ENCODE assay signal across 1 cellular context in the genomic region with DNA sequence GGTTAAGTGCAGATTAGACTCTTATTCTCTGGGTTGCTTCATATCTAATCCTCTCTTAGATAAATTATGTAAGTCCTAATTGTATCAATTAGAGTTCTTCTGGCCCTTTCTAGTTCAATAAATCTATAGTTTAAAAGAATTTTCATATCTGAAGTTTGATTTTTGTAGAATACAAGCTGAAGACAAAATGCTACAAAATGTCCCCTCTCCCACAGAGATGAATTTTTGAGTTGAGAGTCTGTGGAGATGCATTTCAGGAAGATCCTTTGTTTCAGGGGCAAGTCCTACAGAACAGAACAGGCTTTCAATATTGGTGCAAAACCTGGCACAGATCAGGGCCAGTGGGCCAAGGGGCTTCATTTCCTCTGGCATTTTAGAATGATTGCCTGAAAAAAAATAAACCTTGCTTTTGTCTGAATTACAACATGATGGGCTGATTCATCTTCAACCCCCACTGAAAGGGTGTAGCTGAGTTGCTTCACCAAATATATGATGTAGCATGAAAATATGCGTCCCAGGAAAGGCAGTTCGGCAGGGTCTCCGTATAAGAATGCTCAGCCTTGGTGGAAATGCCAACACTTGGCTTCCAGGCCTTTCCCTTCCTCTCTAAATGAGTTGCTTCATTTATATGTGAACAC.
TF ChIP-seq lines count a peak whose summit lies in the region.

No MANE protein-coding gene starts in this region.

TF ChIP-seq in HepG2, 621 proteins besides CTCF, POLR2A, EP300 and RAD21:
- TF ChIP-seq, protein P1, sequence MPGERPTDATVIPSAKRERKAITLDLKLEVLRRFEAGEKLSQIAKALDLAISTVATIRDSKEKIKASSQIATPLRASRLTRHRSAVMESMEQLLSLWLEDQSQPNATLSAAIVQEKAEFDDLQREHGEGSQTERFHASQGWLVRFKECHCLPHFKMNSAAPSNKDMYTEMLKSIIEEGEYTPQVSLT (CRISPR knock-in tag; IDR thresholded peaks at IDR 0.05; ENCODE audit: borderline replicate concordance, low read depth): no peak
- TF ChIP-seq, protein P2, sequence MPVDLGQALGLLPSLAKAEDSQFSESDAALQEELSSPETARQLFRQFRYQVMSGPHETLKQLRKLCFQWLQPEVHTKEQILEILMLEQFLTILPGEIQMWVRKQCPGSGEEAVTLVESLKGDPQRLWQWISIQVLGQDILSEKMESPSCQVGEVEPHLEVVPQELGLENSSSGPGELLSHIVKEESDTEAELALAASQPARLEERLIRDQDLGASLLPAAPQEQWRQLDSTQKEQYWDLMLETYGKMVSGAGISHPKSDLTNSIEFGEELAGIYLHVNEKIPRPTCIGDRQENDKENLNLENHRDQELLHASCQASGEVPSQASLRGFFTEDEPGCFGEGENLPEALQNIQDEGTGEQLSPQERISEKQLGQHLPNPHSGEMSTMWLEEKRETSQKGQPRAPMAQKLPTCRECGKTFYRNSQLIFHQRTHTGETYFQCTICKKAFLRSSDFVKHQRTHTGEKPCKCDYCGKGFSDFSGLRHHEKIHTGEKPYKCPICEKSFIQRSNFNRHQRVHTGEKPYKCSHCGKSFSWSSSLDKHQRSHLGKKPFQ (CRISPR knock-in tag; IDR thresholded peaks at IDR 0.05; ENCODE audit: insufficient replicate concordance): no peak
- TF ChIP-seq HDAC2 (CRISPR knock-in tag; IDR thresholded peaks at IDR 0.05) (no peak), ZNF674 (CRISPR knock-in tag; IDR thresholded peaks at IDR 0.05; ENCODE audit: low read depth) (no peak), GLI4 (CRISPR knock-in tag; IDR thresholded peaks at IDR 0.05; ENCODE audit: borderline replicate concordance) (no peak), GABPA (IDR thresholded peaks at IDR 0.05; ENCODE audit: low read depth, low read length) (no peak), GABPA (CRISPR knock-in tag; IDR thresholded peaks at IDR 0.05; ENCODE audit: low read depth) (no peak), RCOR2 (CRISPR knock-in tag; IDR thresholded peaks at IDR 0.05) (no peak)
- TF ChIP-seq, protein P3, sequence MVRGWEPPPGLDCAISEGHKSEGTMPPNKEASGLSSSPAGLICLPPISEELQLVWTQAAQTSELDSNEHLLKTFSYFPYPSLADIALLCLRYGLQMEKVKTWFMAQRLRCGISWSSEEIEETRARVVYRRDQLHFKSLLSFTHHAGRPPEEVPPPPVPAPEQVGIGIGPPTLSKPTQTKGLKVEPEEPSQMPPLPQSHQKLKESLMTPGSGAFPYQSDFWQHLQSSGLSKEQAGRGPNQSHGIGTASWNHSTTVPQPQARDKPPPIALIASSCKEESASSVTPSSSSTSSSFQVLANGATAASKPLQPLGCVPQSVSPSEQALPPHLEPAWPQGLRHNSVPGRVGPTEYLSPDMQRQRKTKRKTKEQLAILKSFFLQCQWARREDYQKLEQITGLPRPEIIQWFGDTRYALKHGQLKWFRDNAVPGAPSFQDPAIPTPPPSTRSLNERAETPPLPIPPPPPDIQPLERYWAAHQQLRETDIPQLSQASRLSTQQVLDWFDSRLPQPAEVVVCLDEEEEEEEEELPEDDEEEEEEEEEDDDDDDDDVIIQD (CRISPR knock-in tag; IDR thresholded peaks at IDR 0.05; ENCODE audit: low read depth): no peak
